1 cellular context compared by ENCODE assay signal in the genomic region with DNA sequence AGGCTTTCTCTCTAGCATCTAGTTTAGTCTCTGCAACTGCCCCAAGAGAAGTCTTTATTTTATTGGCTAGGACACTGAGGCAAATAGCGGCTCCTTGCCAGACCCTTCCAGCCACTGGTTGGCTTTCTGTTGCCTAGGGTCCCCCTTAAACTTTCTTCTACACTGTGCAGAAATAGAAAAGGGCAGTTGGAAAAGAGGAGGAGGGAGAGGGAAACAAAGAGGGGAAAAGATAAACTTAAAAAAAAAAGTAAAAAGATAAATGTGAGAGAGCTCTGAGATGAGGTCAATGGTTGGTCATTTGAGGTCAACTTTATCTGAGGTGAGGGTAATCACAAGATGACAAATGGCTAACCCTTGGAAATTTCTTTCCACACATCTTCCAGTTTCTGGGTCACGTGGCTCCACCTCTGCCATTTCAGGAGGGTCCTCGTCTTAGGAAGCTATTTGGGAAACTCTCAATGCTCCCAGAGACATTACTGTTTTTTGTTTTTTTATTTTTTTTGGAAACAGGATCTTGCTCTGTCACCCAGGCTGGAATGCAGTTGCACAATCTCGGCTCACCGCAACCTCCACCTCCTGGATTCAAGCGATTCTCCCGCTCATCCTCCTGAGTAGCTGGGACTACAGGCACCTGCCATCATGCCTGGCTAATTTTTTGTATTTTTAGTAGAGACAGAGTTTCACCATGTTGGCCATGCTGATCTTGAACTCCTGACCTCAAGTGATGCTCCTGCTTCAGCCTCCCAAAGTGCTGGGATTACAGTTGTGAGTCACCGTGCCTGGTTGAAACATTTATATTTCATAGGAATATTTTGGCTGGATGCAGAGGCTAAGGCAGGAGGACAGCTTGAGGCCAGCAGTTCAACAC.
TF ChIP-seq lines count a peak whose summit lies in the region.

No MANE protein-coding gene starts in this region.

TF ChIP-seq in HepG2, 621 proteins besides CTCF, POLR2A, EP300 and RAD21 (continued from another document and continues in another):
- peak; percentile 63; the same call in 1 of the 2 replicates for TF ChIP-seq TFDP1 (CRISPR knock-in tag; IDR thresholded peaks at IDR 0.05; ENCODE audit: borderline replicate concordance)
- TF ChIP-seq SMC3 (IDR thresholded peaks at IDR 0.05; ENCODE audit: low read length), result no peak
- TF ChIP-seq TFDP2 (CRISPR knock-in tag; IDR thresholded peaks at IDR 0.05), result peak; percentile 47; the same call in 1 of the 2 replicates
- TF ChIP-seq CEBPG (CRISPR knock-in tag; IDR thresholded peaks at IDR 0.05), result peak; percentile 95
- no peak for TF ChIP-seq TCF7L2 (IDR thresholded peaks at IDR 0.05; ENCODE audit: low read depth, low read length)
- TF ChIP-seq, protein P1, sequence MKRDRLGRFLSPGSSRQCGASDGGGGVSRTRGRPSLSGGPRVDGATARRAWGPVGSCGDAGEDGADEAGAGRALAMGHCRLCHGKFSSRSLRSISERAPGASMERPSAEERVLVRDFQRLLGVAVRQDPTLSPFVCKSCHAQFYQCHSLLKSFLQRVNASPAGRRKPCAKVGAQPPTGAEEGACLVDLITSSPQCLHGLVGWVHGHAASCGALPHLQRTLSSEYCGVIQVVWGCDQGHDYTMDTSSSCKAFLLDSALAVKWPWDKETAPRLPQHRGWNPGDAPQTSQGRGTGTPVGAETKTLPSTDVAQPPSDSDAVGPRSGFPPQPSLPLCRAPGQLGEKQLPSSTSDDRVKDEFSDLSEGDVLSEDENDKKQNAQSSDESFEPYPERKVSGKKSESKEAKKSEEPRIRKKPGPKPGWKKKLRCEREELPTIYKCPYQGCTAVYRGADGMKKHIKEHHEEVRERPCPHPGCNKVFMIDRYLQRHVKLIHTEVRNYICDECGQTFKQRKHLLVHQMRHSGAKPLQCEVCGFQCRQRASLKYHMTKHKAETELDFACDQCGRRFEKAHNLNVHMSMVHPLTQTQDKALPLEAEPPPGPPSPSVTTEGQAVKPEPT (CRISPR knock-in tag; IDR thresholded peaks at IDR 0.05; ENCODE audit: low read depth), result no peak
- no peak for TF ChIP-seq TP53 (CRISPR knock-in tag; conservative IDR thresholded peaks at IDR 0.05)
- no peak for TF ChIP-seq ZNF446 (CRISPR knock-in tag; IDR thresholded peaks at IDR 0.05)
- TF ChIP-seq ZNF562 (CRISPR knock-in tag; IDR thresholded peaks at IDR 0.05; ENCODE audit: borderline replicate concordance), result no peak
- TF ChIP-seq SMAD3 (CRISPR knock-in tag; IDR thresholded peaks at IDR 0.05), result no peak
- TF ChIP-seq SNAI1 (CRISPR knock-in tag; IDR thresholded peaks at IDR 0.05; ENCODE audit: borderline replicate concordance), result no peak
- no peak for TF ChIP-seq NFATC3 (CRISPR knock-in tag; IDR thresholded peaks at IDR 0.05)
- no peak for TF ChIP-seq ZNF510 (CRISPR knock-in tag; IDR thresholded peaks at IDR 0.05; ENCODE audit: low read depth)
- TF ChIP-seq CC2D1A (CRISPR knock-in tag; IDR thresholded peaks at IDR 0.05), result no peak
- no peak for TF ChIP-seq NFYB (CRISPR knock-in tag; IDR thresholded peaks at IDR 0.05)
- TF ChIP-seq ZNF441 (CRISPR knock-in tag; IDR thresholded peaks at IDR 0.05; ENCODE audit: borderline replicate concordance), result no peak
- peak; percentile 36; the same call in 1 of the 2 replicates for TF ChIP-seq NR2C2 (CRISPR knock-in tag; IDR thresholded peaks at IDR 0.05; ENCODE audit: borderline replicate concordance)
- no peak for TF ChIP-seq ADNP (CRISPR knock-in tag; IDR thresholded peaks at IDR 0.05)
- TF ChIP-seq PCBP2 (optimal IDR thresholded peaks at IDR 0.05; ENCODE audit: low read depth, low read length, poor library complexity, severe bottlenecking), result no peak
- TF ChIP-seq, protein P2, sequence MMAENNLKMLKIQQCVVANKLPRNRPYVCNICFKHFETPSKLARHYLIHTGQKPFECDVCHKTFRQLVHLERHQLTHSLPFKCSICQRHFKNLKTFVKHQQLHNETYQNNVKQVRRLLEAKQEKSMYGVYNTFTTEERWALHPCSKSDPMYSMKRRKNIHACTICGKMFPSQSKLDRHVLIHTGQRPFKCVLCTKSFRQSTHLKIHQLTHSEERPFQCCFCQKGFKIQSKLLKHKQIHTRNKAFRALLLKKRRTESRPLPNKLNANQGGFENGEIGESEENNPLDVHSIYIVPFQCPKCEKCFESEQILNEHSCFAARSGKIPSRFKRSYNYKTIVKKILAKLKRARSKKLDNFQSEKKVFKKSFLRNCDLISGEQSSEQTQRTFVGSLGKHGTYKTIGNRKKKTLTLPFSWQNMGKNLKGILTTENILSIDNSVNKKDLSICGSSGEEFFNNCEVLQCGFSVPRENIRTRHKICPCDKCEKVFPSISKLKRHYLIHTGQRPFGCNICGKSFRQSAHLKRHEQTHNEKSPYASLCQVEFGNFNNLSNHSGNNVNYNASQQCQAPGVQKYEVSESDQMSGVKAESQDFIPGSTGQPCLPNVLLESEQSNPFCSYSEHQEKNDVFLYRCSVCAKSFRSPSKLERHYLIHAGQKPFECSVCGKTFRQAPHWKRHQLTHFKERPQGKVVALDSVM (CRISPR knock-in tag; IDR thresholded peaks at IDR 0.05), result no peak
- TF ChIP-seq MAFF (IDR thresholded peaks at IDR 0.05; ENCODE audit: low read depth, low read length), result no peak
- TF ChIP-seq, protein P3, sequence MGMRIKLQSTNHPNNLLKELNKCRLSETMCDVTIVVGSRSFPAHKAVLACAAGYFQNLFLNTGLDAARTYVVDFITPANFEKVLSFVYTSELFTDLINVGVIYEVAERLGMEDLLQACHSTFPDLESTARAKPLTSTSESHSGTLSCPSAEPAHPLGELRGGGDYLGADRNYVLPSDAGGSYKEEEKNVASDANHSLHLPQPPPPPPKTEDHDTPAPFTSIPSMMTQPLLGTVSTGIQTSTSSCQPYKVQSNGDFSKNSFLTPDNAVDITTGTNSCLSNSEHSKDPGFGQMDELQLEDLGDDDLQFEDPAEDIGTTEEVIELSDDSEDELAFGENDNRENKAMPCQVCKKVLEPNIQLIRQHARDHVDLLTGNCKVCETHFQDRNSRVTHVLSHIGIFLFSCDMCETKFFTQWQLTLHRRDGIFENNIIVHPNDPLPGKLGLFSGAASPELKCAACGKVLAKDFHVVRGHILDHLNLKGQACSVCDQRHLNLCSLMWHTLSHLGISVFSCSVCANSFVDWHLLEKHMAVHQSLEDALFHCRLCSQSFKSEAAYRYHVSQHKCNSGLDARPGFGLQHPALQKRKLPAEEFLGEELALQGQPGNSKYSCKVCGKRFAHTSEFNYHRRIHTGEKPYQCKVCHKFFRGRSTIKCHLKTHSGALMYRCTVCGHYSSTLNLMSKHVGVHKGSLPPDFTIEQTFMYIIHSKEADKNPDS (CRISPR knock-in tag; IDR thresholded peaks at IDR 0.05), result no peak
- no peak for TF ChIP-seq RORA (CRISPR knock-in tag; IDR thresholded peaks at IDR 0.05)
- TF ChIP-seq RBAK (CRISPR knock-in tag; IDR thresholded peaks at IDR 0.05), result no peak
- TF ChIP-seq, protein P4, sequence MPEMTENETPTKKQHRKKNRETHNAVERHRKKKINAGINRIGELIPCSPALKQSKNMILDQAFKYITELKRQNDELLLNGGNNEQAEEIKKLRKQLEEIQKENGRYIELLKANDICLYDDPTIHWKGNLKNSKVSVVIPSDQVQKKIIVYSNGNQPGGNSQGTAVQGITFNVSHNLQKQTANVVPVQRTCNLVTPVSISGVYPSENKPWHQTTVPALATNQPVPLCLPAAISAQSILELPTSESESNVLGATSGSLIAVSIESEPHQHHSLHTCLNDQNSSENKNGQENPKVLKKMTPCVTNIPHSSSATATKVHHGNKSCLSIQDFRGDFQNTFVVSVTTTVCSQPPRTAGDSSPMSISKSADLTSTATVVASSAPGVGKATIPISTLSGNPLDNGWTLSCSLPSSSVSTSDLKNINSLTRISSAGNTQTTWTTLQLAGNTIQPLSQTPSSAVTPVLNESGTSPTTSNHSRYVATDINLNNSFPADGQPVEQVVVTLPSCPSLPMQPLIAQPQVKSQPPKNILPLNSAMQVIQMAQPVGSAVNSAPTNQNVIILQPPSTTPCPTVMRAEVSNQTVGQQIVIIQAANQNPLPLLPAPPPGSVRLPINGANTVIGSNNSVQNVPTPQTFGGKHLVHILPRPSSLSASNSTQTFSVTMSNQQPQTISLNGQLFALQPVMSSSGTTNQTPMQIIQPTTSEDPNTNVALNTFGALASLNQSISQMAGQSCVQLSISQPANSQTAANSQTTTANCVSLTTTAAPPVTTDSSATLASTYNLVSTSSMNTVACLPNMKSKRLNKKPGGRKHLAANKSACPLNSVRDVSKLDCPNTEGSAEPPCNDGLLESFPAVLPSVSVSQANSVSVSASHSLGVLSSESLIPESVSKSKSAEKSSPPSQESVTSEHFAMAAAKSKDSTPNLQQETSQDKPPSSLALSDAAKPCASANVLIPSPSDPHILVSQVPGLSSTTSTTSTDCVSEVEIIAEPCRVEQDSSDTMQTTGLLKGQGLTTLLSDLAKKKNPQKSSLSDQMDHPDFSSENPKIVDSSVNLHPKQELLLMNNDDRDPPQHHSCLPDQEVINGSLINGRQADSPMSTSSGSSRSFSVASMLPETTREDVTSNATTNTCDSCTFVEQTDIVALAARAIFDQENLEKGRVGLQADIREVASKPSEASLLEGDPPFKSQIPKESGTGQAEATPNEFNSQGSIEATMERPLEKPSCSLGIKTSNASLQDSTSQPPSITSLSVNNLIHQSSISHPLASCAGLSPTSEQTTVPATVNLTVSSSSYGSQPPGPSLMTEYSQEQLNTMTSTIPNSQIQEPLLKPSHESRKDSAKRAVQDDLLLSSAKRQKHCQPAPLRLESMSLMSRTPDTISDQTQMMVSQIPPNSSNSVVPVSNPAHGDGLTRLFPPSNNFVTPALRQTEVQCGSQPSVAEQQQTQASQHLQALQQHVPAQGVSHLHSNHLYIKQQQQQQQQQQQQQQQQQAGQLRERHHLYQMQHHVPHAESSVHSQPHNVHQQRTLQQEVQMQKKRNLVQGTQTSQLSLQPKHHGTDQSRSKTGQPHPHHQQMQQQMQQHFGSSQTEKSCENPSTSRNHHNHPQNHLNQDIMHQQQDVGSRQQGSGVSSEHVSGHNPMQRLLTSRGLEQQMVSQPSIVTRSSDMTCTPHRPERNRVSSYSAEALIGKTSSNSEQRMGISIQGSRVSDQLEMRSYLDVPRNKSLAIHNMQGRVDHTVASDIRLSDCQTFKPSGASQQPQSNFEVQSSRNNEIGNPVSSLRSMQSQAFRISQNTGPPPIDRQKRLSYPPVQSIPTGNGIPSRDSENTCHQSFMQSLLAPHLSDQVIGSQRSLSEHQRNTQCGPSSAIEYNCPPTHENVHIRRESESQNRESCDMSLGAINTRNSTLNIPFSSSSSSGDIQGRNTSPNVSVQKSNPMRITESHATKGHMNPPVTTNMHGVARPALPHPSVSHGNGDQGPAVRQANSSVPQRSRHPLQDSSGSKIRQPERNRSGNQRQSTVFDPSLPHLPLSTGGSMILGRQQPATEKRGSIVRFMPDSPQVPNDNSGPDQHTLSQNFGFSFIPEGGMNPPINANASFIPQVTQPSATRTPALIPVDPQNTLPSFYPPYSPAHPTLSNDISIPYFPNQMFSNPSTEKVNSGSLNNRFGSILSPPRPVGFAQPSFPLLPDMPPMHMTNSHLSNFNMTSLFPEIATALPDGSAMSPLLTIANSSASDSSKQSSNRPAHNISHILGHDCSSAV (CRISPR knock-in tag; IDR thresholded peaks at IDR 0.05; ENCODE audit: borderline replicate concordance), result no peak
